In genomic region chr3:195879416-195880036, GRCh38 we compare ENCODE assay signal across 17 cellular contexts.
"Had no signal": no experiment of that assay in that cellular context is flagged by ENCODE, and none has a peak within 500 bp of the region (broad histone marks: within the 10 kb centered on the region; RNA-seq: fewer than 3 reads in every experiment).

No MANE protein-coding gene starts in this region.

- DNase-seq: activated CD8-positive, alpha-beta memory T cell treated with anti-CD3 and anti-CD28 coated beads, Interleukin-2, amount 50 U/mL, for 4 hours; activated gamma-delta T cell treated with Interleukin-2 at 50 U/mL for 16 hours; cerebellar nuclear complex; hippocampal formation; naive B cell; SJCRH30; stimulated activated CD4-positive, alpha-beta T cell treated with anti-CD3 and anti-CD28 coated beads, Interleukin-15, amount 100 ng/mL, for 24 hours; stimulated activated CD4-positive, alpha-beta T cell treated with anti-CD3 and anti-CD28 coated beads, Interleukin-4, amount 100 ng/mL, for 1 hour; stimulated activated naive CD4-positive, alpha-beta T cell treated with Interleukin-2 at 50 U/mL for 16 hours; SW 1271 had no signal

- H3K9me3 Mint-ChIP-seq: naive B cell; T-helper 2 cell treated with Interferon-gamma antibody and Interleukin-4, amounts not matched to agents 5 μg/mL and 100 μg/mL, for 36 hours; type B pancreatic cell had no signal

- H3K4me1 ChIP-seq: ascending aorta, breast epithelium had no signal

- ATAC-seq: left lobe of liver had no signal

- H3K36me3 ChIP-seq: breast epithelium had no signal

- H3K27ac Mint-ChIP-seq: T-helper 2 cell treated with Interferon-gamma antibody and Interleukin-4, amounts not matched to agents 5 μg/mL and 100 μg/mL, for 36 hours; type B pancreatic cell had no signal

- H3K27ac ChIP-seq: ascending aorta, breast epithelium, SJCRH30, suprapubic skin had no signal

- H3K27me3 ChIP-seq: ascending aorta, breast epithelium, SJCRH30, suprapubic skin had no signal

- H3K27me3 Mint-ChIP-seq: naive B cell, type B pancreatic cell had no signal

- H3K4me3 ChIP-seq: ascending aorta, breast epithelium, SJCRH30, skin epidermis, suprapubic skin had no signal

- H3K9me3 ChIP-seq: ascending aorta, breast epithelium, SJCRH30, suprapubic skin had no signal

- H3K36me3 Mint-ChIP-seq: type B pancreatic cell had no signal

- H3K4me3 Mint-ChIP-seq: T-helper 2 cell treated with Interferon-gamma antibody and Interleukin-4, amounts not matched to agents 5 μg/mL and 100 μg/mL, for 36 hours; type B pancreatic cell had no signal
